Comparison of ENCODE assay signal across 16 cellular contexts in genomic region chr13:51364404-51365008, GRCh38. TPM values are rescaled to one million over a fixed set of nuclear protein-coding genes. Genes with fewer than 3 reads are reported as not detected.
DNase-seq lines count a peak whose midpoint lies in the region; ATAC-seq and TF ChIP-seq lines count a peak whose summit lies in the region.
"Had no signal": no experiment of that assay in that cellular context is flagged by ENCODE, and none has a peak within 500 bp of the region (broad histone marks: within the 10 kb centered on the region; RNA-seq: fewer than 3 reads in every experiment).

No MANE protein-coding gene starts in this region.

- no peaks in the 10 kb centered on the region for H3K27me3 Mint-ChIP-seq in GM23338 (ENCODE audit: insufficient read depth, low read depth, poor library complexity)
- H3K27me3 Mint-ChIP-seq in T-helper 17 cell = no peaks in the 10 kb centered on the region
- H3K27me3 Mint-ChIP-seq in activated CD4-positive, alpha-beta memory T cell treated with anti-CD3 and anti-CD28 coated beads, Interleukin-2, amount 10 ng/mL, durations not matched to agents 7 days and 5 days = no peaks in the 10 kb centered on the region
- no peaks in the 10 kb centered on the region for H3K27me3 Mint-ChIP-seq in stimulated activated naive B cell treated with anti-CD40 and anti-IgM and Interleukin-4, amounts not matched to agents 10 μg/mL and 1 μg/mL and 100 μg/mL, for 72 hours
- H3K27me3 Mint-ChIP-seq: central memory CD8-positive, alpha-beta T cell had no signal

- TF ChIP-seq CTCF in GM23338 (conservative IDR thresholded peaks at IDR 0.05; ENCODE audit: low read depth in 2 of 2) (no peak), foreskin keratinocyte (conservative IDR thresholded peaks at IDR 0.05) (no peak), tibial artery (IDR thresholded peaks at IDR 0.05) (no peak)

- no peaks in the 10 kb centered on the region for H3K9me2 ChIP-seq in GM23338 (ENCODE audit: insufficient read depth)

- peaks cover 34% of the 10 kb centered on the region; the same call in 2 of the 3 replicates for H3K4me1 Mint-ChIP-seq in GM23338
- peaks cover 3% of the 10 kb centered on the region for H3K4me1 Mint-ChIP-seq in T-helper 17 cell
- H3K4me1 Mint-ChIP-seq in activated CD4-positive, alpha-beta memory T cell treated with anti-CD3 and anti-CD28 coated beads, Interleukin-2, amount 10 ng/mL, durations not matched to agents 7 days and 5 days = peaks cover 6% of the 10 kb centered on the region
- peaks cover 0 to 2% of the 10 kb centered on the region in 2 donors for H3K4me1 Mint-ChIP-seq in stimulated activated naive B cell treated with anti-CD40 and anti-IgM and Interleukin-4, amounts not matched to agents 10 μg/mL and 1 μg/mL and 100 μg/mL, for 72 hours
- H3K4me1 Mint-ChIP-seq: central memory CD8-positive, alpha-beta T cell; nephron progenitor cell had no signal

- POLR2A ChIA-PET in activated CD4-positive, alpha-beta memory T cell treated with anti-CD3 and anti-CD28 coated beads, Interleukin-2, amount 10 ng/mL, durations not matched to agents 7 days and 5 days (lab: Charles Lee) = no interaction called here

- H3K9me3 Mint-ChIP-seq in GM23338 = no peaks in the 10 kb centered on the region
- H3K9me3 Mint-ChIP-seq in activated CD4-positive, alpha-beta memory T cell treated with anti-CD3 and anti-CD28 coated beads, Interleukin-2, amount 10 ng/mL, durations not matched to agents 7 days and 5 days = no peaks in the 10 kb centered on the region
- no peaks in the 10 kb centered on the region for H3K9me3 Mint-ChIP-seq in stimulated activated naive B cell treated with anti-CD40 and anti-IgM and Interleukin-4, amounts not matched to agents 10 μg/mL and 1 μg/mL and 100 μg/mL, for 72 hours
- H3K9me3 Mint-ChIP-seq: activated T-helper 2 cell treated with anti-CD3 and anti-CD28 coated beads, Interferon-gamma antibody, Interleukin-2, Interleukin-4, amounts not matched to agents 10 μg/mL and 5 μg/mL and 100 μg/mL, durations not matched to agents 14 hours and 24 hours and 36 hours; central memory CD8-positive, alpha-beta T cell; nephron progenitor cell had no signal

- 0 out of 2 replicates have a peak, but pooled peaks cover 4% of the 10 kb centered on the region for H3F3A ChIP-seq in GM23338 (replicated peaks; ENCODE audit: low read depth)

- no peak overlapping the region for H3K4me3 ChIP-seq in GM23338
- no peak overlapping the region for H3K4me3 ChIP-seq in tibial artery
- H3K4me3 ChIP-seq: esophagus muscularis mucosa had no signal

- CTCF ChIA-PET in activated CD4-positive, alpha-beta memory T cell treated with anti-CD3 and anti-CD28 coated beads, Interleukin-2, amount 10 ng/mL, durations not matched to agents 7 days and 5 days (lab: Charles Lee) = no interaction called here

- no peak overlapping the region for H3K4me2 ChIP-seq in GM23338

- ATAC-seq in GM23338 (peak; percentile 28; the same call in 1 of the 3 replicates), T-helper 17 cell (no peak), foreskin keratinocyte (peak; percentile 89), HG03469 (IDR thresholded peaks at IDR 0.05; ENCODE audit: unreplicated experiment) (no peak)
- no peak for ATAC-seq in stimulated activated naive B cell treated with anti-CD40 and anti-IgM and Interleukin-4, amounts not matched to agents 10 μg/mL and 1 μg/mL and 100 μg/mL, for 72 hours (replicated peaks)

- H3K27me3 ChIP-seq in GM23338 (ENCODE audit: insufficient read depth) (no peaks in the 10 kb centered on the region), foreskin keratinocyte (no peaks in the 10 kb centered on the region), tibial artery (no peaks in the 10 kb centered on the region)
- H3K27me3 ChIP-seq: esophagus muscularis mucosa had no signal

- H3K4me1 ChIP-seq in GM23338 (ENCODE audit: insufficient read depth) (peaks cover 11% of the 10 kb centered on the region), foreskin keratinocyte (peaks cover 9% of the 10 kb centered on the region), tibial artery (no peaks in the 10 kb centered on the region)
- H3K4me1 ChIP-seq: esophagus muscularis mucosa had no signal

- H3K27ac Mint-ChIP-seq in GM23338 (peak overlapping the region; percentile 14), T-helper 17 cell (peak overlapping the region; percentile 27)
- no peak overlapping the region for H3K27ac Mint-ChIP-seq in activated CD4-positive, alpha-beta memory T cell treated with anti-CD3 and anti-CD28 coated beads, Interleukin-2, amount 10 ng/mL, durations not matched to agents 7 days and 5 days
- no peak overlapping the region for H3K27ac Mint-ChIP-seq in stimulated activated naive B cell treated with anti-CD40 and anti-IgM and Interleukin-4, amounts not matched to agents 10 μg/mL and 1 μg/mL and 100 μg/mL, for 72 hours
- H3K27ac Mint-ChIP-seq: nephron progenitor cell had no signal

- H2AFZ ChIP-seq in GM23338 = no peak overlapping the region

- no peaks in the 10 kb centered on the region for H4K20me1 ChIP-seq in GM23338 (replicated peaks; ENCODE audit: insufficient read depth)

- no peaks in the 10 kb centered on the region for H3K79me2 ChIP-seq in GM23338 (replicated peaks; ENCODE audit: insufficient read depth)

- H3K27ac ChIP-seq in GM23338 (ENCODE audit: low read depth) = no peak overlapping the region
- no peak overlapping the region for H3K27ac ChIP-seq in foreskin keratinocyte
- H3K27ac ChIP-seq in tibial artery = no peak overlapping the region
- H3K27ac ChIP-seq: esophagus muscularis mucosa had no signal

- peaks cover 33% of the 10 kb centered on the region; the same call in 1 of the 2 replicates for H3K36me3 ChIP-seq in GM23338 (ENCODE audit: insufficient read depth)
- H3K36me3 ChIP-seq in tibial artery = peaks cover 41 to 68% (median 45%) of the 10 kb centered on the region in 3 donors

- no peaks in the 10 kb centered on the region for H3K9me3 ChIP-seq in T-helper 17 cell (ENCODE audit: control insufficient read depth, low read length, poor library complexity, severe bottlenecking)
- H3K9me3 ChIP-seq in tibial artery = no peaks in the 10 kb centered on the region
- H3K9me3 ChIP-seq: esophagus muscularis mucosa had no signal

- intact Hi-C loops in tibial artery (cut with DNase I; ENCODE audit: low total_unique reads) = no loop called here

- peaks cover 34% of the 10 kb centered on the region for H3K36me3 Mint-ChIP-seq in GM23338 (ENCODE audit: low read depth)
- peaks cover 7% of the 10 kb centered on the region for H3K36me3 Mint-ChIP-seq in T-helper 17 cell (ENCODE audit: low read depth)
- H3K36me3 Mint-ChIP-seq in activated CD4-positive, alpha-beta memory T cell treated with anti-CD3 and anti-CD28 coated beads, Interleukin-2, amount 10 ng/mL, durations not matched to agents 7 days and 5 days (ENCODE audit: low read depth) = peaks cover 61% of the 10 kb centered on the region
- H3K36me3 Mint-ChIP-seq in stimulated activated naive B cell treated with anti-CD40 and anti-IgM and Interleukin-4, amounts not matched to agents 10 μg/mL and 1 μg/mL and 100 μg/mL, for 72 hours = peaks cover 18 to 58% of the 10 kb centered on the region in 2 donors

- DNase-seq in A172 (ENCODE audit: low spot score) = peak; percentile 47
- no peak for DNase-seq in GM23338 (ENCODE audit: low spot score)
- DNase-seq in T-helper 17 cell = no peak
- peak; percentile 29 to 62 for DNase-seq in foreskin keratinocyte
- no peak for DNase-seq in activated CD4-positive, alpha-beta memory T cell treated with anti-CD3 and anti-CD28 coated beads, Interleukin-2, amount 10 ng/mL, durations not matched to agents 7 days and 5 days
- DNase-seq in stimulated activated naive B cell treated with anti-CD40 and anti-IgM and Interleukin-4, amounts not matched to agents 10 μg/mL and 1 μg/mL and 100 μg/mL, for 72 hours = no peak
- DNase-seq in tibial artery = no peak
- DNase-seq: activated CD4-positive, alpha-beta T cell treated with anti-CD3 and anti-CD28 coated beads for 1 hour; NCI-H526; nephron progenitor cell had no signal

- no peak overlapping the region for H3K4me3 Mint-ChIP-seq in GM23338
- H3K4me3 Mint-ChIP-seq in T-helper 17 cell = no peak overlapping the region
- no peak overlapping the region for H3K4me3 Mint-ChIP-seq in activated CD4-positive, alpha-beta memory T cell treated with anti-CD3 and anti-CD28 coated beads, Interleukin-2, amount 10 ng/mL, durations not matched to agents 7 days and 5 days
- H3K4me3 Mint-ChIP-seq in stimulated activated naive B cell treated with anti-CD40 and anti-IgM and Interleukin-4, amounts not matched to agents 10 μg/mL and 1 μg/mL and 100 μg/mL, for 72 hours = no peak overlapping the region
- H3K4me3 Mint-ChIP-seq: central memory CD8-positive, alpha-beta T cell; nephron progenitor cell had no signal

RNA-seq across cellular contexts. Expression of gene SERPINE3, which starts 25.0 kb away (rescaled TPM):
- not detected in 2 replicates for total RNA-seq in A172 (2014; rRNA removed; shearing (Covaris generic))
- 0.08 and 0.17 TPM in 2 replicates for total RNA-seq in GM23338 (2014; rRNA removed; shearing (Covaris generic))
- polyA plus RNA-seq in GM23338 (2016; fragmentation: Nextera tagmentation; extraction: Ambion mirVana) (0.31 and 0.35 TPM in 2 replicates), foreskin keratinocyte (not detected in 2 replicates)
- total RNA-seq in T-helper 17 cell (not detected), foreskin keratinocyte (not detected in 2 replicates)
- not detected for total RNA-seq in activated CD4-positive, alpha-beta memory T cell treated with anti-CD3 and anti-CD28 coated beads, Interleukin-2, amount 10 ng/mL, durations not matched to agents 7 days and 5 days
- total RNA-seq: activated T-helper 2 cell treated with anti-CD3 and anti-CD28 coated beads, Interferon-gamma antibody, Interleukin-2, Interleukin-4, amounts not matched to agents 10 μg/mL and 5 μg/mL and 100 μg/mL, durations not matched to agents 14 hours and 24 hours and 36 hours; esophagus muscularis mucosa; SK-MEL-5 had no signal
- polyA plus RNA-seq: urinary bladder had no signal

Comparison
In these comparisons a context has a peak if more than half of its experiments do, and no peak if none do; other contexts are left out.
1. DNase-seq: peak in A172 (single experiment) and foreskin keratinocyte (2 of 2); none in GM23338 (single experiment), T-helper 17 cell (0 of 3), activated CD4-positive, alpha-beta memory T cell treated with anti-CD3 and anti-CD28 coated beads, Interleukin-2, amount 10 ng/mL, durations not matched to agents 7 days and 5 days (single experiment), stimulated activated naive B cell treated with anti-CD40 and anti-IgM and Interleukin-4, amounts not matched to agents 10 μg/mL and 1 μg/mL and 100 μg/mL, for 72 hours (single experiment) and tibial artery (0 of 2).
2. ATAC-seq: peak in GM23338 (single experiment) and foreskin keratinocyte (single experiment); none in T-helper 17 cell (single experiment), stimulated activated naive B cell treated with anti-CD40 and anti-IgM and Interleukin-4, amounts not matched to agents 10 μg/mL and 1 μg/mL and 100 μg/mL, for 72 hours (0 of 2) and HG03469 (single experiment).
3. H3K27ac Mint-ChIP-seq: peak in GM23338 (single experiment) and T-helper 17 cell (single experiment); none in activated CD4-positive, alpha-beta memory T cell treated with anti-CD3 and anti-CD28 coated beads, Interleukin-2, amount 10 ng/mL, durations not matched to agents 7 days and 5 days (single experiment) and stimulated activated naive B cell treated with anti-CD40 and anti-IgM and Interleukin-4, amounts not matched to agents 10 μg/mL and 1 μg/mL and 100 μg/mL, for 72 hours (single experiment).